In the genomic region with DNA sequence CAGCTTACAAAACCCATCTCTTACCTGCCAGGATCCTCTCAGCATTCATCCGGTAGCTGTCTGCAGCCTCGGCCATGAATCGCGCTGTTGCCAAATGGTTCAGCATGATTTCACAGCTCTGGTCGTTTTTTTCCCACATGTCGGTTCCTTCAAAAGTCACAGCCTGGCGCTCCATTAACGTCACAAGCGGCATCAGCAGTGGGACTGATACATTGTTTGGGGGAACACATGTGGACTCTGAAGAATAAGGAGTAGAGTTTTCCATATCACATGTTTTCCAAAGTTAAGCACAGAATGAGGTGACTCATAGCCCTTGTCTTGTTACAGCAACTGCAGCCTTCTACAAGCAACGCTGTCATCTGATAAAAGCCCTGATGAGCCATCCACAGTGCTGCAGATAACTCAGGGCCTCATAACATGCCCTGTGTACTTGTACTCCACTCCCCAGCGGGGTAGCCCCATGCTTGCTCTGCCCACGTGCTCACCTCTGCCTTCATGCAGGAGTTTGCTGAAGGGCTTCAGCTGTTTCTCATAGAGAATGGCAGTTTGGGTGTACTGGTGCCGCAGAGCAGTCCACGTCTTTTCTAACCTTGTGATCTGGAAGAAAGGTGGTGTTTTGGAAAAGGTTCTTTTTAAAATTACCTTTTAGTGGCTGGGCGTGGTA, we compare ENCODE assay signal across 10 cellular contexts.
DNase-seq lines count a peak whose midpoint lies in the region; ATAC-seq and TF ChIP-seq lines count a peak whose summit lies in the region.
"Had no signal": no experiment of that assay in that cellular context is flagged by ENCODE, and none has a peak within 500 bp of the region (broad histone marks: within the 10 kb centered on the region; RNA-seq: fewer than 3 reads in every experiment).

No MANE protein-coding gene starts in this region.

- 94 to 95% methylated on average over 10 to 15 of the region's 15 CpGs for WGBS in endodermal cell (ENCODE audit: insufficient coverage in 1 of 2, insufficient read length in 1 of 2), 2 experiments

- no peaks in the 10 kb centered on the region for H3K9me2 ChIP-seq in MM.1S (replicated peaks; ENCODE audit: insufficient read depth, low read length)

- H3K36me3 Mint-ChIP-seq in endodermal cell (ENCODE audit: low read depth): peaks cover 89% of the 10 kb centered on the region
- H3K36me3 Mint-ChIP-seq in activated T-cell treated with anti-CD3 and anti-CD28 coated beads, Interleukin-2, amount 50 U/mL, for 24 hours (ENCODE audit: low read depth): no peaks in the 10 kb centered on the region

- H3K4me3 ChIP-seq in ACC112 (ENCODE audit: low read depth, low read length) (no peak overlapping the region), endodermal cell (ENCODE audit: low read length) (no peak overlapping the region), MM.1S (ENCODE audit: low read length) (no peak overlapping the region)
- H3K4me3 ChIP-seq: BLaER1, SJSA1 had no signal

- H3K4me1 Mint-ChIP-seq in endodermal cell: no peaks in the 10 kb centered on the region
- peaks cover 1% of the 10 kb centered on the region for H3K4me1 Mint-ChIP-seq in activated T-cell treated with anti-CD3 and anti-CD28 coated beads, Interleukin-2, amount 50 U/mL, for 24 hours (ENCODE audit: low read depth)

- no peaks in the 10 kb centered on the region for H3K27me3 ChIP-seq in ACC112 (ENCODE audit: insufficient read depth, low read length)
- no peaks in the 10 kb centered on the region for H3K27me3 ChIP-seq in endodermal cell (ENCODE audit: control insufficient read depth, insufficient read depth, low read length, poor library complexity, severe bottlenecking)
- H3K27me3 ChIP-seq in MM.1S (replicated peaks; ENCODE audit: insufficient read depth, low read length): no peaks in the 10 kb centered on the region
- H3K27me3 ChIP-seq: BLaER1, SJSA1 had no signal

- H3K27ac ChIP-seq in ACC112 (ENCODE audit: low read depth, low read length): peak overlapping the region; percentile 17; the same call in 1 of the 2 replicates
- no peak overlapping the region for H3K27ac ChIP-seq in endodermal cell (ENCODE audit: low read depth, low read length)
- H3K27ac ChIP-seq in MM.1S (ENCODE audit: low read length): no peak overlapping the region
- H3K27ac ChIP-seq: BLaER1, SJSA1 had no signal

- H3K9ac ChIP-seq in endodermal cell (ENCODE audit: extremely low read depth, low read length, poor library complexity, severe bottlenecking) (no peak overlapping the region), MM.1S (ENCODE audit: low read length) (no peak overlapping the region)
- H3K9ac ChIP-seq: BLaER1 had no signal

- no peaks in the 10 kb centered on the region for H3K79me2 ChIP-seq in ACC112 (ENCODE audit: control insufficient read depth, insufficient read depth, low read length, unreplicated experiment)
- no peaks in the 10 kb centered on the region for H3K79me2 ChIP-seq in MM.1S (ENCODE audit: low read length)

- no peak overlapping the region for H3K4me3 Mint-ChIP-seq in endodermal cell
- no peak overlapping the region for H3K4me3 Mint-ChIP-seq in activated T-cell treated with anti-CD3 and anti-CD28 coated beads, Interleukin-2, amount 50 U/mL, for 24 hours

- DNase-seq in MV-4-11 (lab: John Stamatoyannopoulos, UW) (peak; percentile 12), endodermal cell (peak; percentile 48), lung microvascular endothelial cell (ENCODE audit: low read depth in 2 of 2) (peak; percentile 17 to 86), MM.1S (no peak)
- DNase-seq in activated T-cell treated with anti-CD3 and anti-CD28 coated beads, Interleukin-2, amount 50 U/mL, for 24 hours: no peak
- DNase-seq in activated CD4-positive, alpha-beta T cell treated with anti-CD3 and anti-CD28 coated beads, Interleukin-2, amount 50 U/mL, for 4 hours: no peak

- TF ChIP-seq CTCF in endodermal cell (conservative IDR thresholded peaks at IDR 0.05): no peak
- TF ChIP-seq CTCF in MM.1S (IDR thresholded peaks at IDR 0.05; ENCODE audit: low read length): no peak

- no peaks in the 10 kb centered on the region for H3F3A ChIP-seq in MM.1S (ENCODE audit: insufficient read depth, low read length)

- H3K36me3 ChIP-seq in ACC112 (ENCODE audit: insufficient read depth, low read length) (peaks cover 39% of the 10 kb centered on the region; the same call in 1 of the 2 replicates), endodermal cell (ENCODE audit: control insufficient read depth, insufficient read depth, low read length) (peaks cover 93% of the 10 kb centered on the region), MM.1S (replicated peaks; ENCODE audit: insufficient read depth, low read length) (no peaks in the 10 kb centered on the region)

- no peak overlapping the region for H3K4me2 ChIP-seq in MM.1S (ENCODE audit: low read depth, low read length)
- H3K4me2 ChIP-seq: BLaER1 had no signal

- peak overlapping the region; percentile 87 for H3K27ac Mint-ChIP-seq in endodermal cell
- no peak overlapping the region for H3K27ac Mint-ChIP-seq in activated T-cell treated with anti-CD3 and anti-CD28 coated beads, Interleukin-2, amount 50 U/mL, for 24 hours

- ATAC-seq in GM19467 (IDR thresholded peaks at IDR 0.05; ENCODE audit: unreplicated experiment): no peak

- no peaks in the 10 kb centered on the region for H3K9me3 Mint-ChIP-seq in endodermal cell
- H3K9me3 Mint-ChIP-seq in activated T-cell treated with anti-CD3 and anti-CD28 coated beads, Interleukin-2, amount 50 U/mL, for 24 hours: no peaks in the 10 kb centered on the region

- H3K27me3 Mint-ChIP-seq in endodermal cell (ENCODE audit: insufficient read depth): no peaks in the 10 kb centered on the region
- no peaks in the 10 kb centered on the region for H3K27me3 Mint-ChIP-seq in activated T-cell treated with anti-CD3 and anti-CD28 coated beads, Interleukin-2, amount 50 U/mL, for 24 hours

- H3K9me3 ChIP-seq in endodermal cell (ENCODE audit: control insufficient read depth, low read length): no peaks in the 10 kb centered on the region
- H3K9me3 ChIP-seq in MM.1S (replicated peaks; ENCODE audit: insufficient read depth, low read length): no peaks in the 10 kb centered on the region
- H3K9me3 ChIP-seq: BLaER1, SJSA1 had no signal

- no peak overlapping the region for H2AFZ ChIP-seq in ACC112 (ENCODE audit: low read length, unreplicated experiment)
- H2AFZ ChIP-seq in MM.1S (ENCODE audit: low read length): no peak overlapping the region

- no peaks in the 10 kb centered on the region for H4K20me1 ChIP-seq in MM.1S (ENCODE audit: insufficient read depth, low read length)

- peaks cover 9% of the 10 kb centered on the region for H3K4me1 ChIP-seq in ACC112 (ENCODE audit: control insufficient read depth, insufficient read depth, low read length, unreplicated experiment)
- no peaks in the 10 kb centered on the region for H3K4me1 ChIP-seq in endodermal cell (ENCODE audit: control insufficient read depth, insufficient read depth, low read length)
- H3K4me1 ChIP-seq in MM.1S (ENCODE audit: low read length): no peaks in the 10 kb centered on the region

Comparison
In these comparisons a context has a peak if more than half of its experiments do, and no peak if none do; other contexts are left out.
1. DNase-seq: peak in MV-4-11 (single experiment), endodermal cell (single experiment) and lung microvascular endothelial cell (2 of 2); none in MM.1S (single experiment), activated T-cell treated with anti-CD3 and anti-CD28 coated beads, Interleukin-2, amount 50 U/mL, for 24 hours (single experiment) and activated CD4-positive, alpha-beta T cell treated with anti-CD3 and anti-CD28 coated beads, Interleukin-2, amount 50 U/mL, for 4 hours (0 of 2).